Comparison of ENCODE assay signal across 1 cellular context in the genomic region with DNA sequence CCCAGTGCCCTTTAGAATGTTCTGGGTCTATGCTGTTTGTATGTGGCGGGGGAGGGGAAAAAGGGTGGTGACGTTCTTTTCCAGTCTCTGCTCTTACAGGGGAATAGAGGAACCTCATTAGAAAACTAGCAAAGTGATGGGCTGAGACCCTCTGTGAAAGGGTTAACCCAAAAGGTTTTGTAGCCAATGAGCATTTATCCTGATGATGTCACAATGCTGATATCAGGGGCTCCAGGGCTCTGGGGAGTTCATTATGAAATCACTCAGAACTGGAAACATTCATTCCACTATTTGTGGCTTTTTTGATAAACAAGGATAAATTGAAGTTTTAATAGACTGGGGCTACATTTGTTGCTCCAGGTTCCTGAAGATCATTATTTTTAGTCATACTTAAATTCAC.
TF ChIP-seq lines count a peak whose summit lies in the region.

No MANE protein-coding gene starts in this region.

TF ChIP-seq in HEK293, 187 proteins besides CTCF, POLR2A, EP300 and RAD21 (continued from another document):
- TF ChIP-seq, protein P1, sequence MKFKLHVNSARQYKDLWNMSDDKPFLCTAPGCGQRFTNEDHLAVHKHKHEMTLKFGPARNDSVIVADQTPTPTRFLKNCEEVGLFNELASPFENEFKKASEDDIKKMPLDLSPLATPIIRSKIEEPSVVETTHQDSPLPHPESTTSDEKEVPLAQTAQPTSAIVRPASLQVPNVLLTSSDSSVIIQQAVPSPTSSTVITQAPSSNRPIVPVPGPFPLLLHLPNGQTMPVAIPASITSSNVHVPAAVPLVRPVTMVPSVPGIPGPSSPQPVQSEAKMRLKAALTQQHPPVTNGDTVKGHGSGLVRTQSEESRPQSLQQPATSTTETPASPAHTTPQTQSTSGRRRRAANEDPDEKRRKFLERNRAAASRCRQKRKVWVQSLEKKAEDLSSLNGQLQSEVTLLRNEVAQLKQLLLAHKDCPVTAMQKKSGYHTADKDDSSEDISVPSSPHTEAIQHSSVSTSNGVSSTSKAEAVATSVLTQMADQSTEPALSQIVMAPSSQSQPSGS (tag by site-specific recombination; IDR thresholded peaks at IDR 0.05; ENCODE audit: low read depth), result peak; percentile 83
- TF ChIP-seq FEZF1 (tag by site-specific recombination; IDR thresholded peaks at IDR 0.05) (peak; percentile 45; the same call in 1 of the 2 replicates), ZNF24 (tag by site-specific recombination; IDR thresholded peaks at IDR 0.05) (0 out of 2 replicates have a peak, but pooled peaks have one; percentile 47), ZNF350 (tag by site-specific recombination; IDR thresholded peaks at IDR 0.05) (no peak), ZBTB21 (tag by site-specific recombination; IDR thresholded peaks at IDR 0.05) (peak; percentile 75), ZEB2 (tag by site-specific recombination; IDR thresholded peaks at IDR 0.05) (peak; percentile 64), TCF7L2 (IDR thresholded peaks at IDR 0.05; ENCODE audit: borderline replicate concordance, low read depth, low read length) (no peak), ZXDB (tag by site-specific recombination; IDR thresholded peaks at IDR 0.05) (peak; percentile 70), ZNF629 (tag by site-specific recombination; IDR thresholded peaks at IDR 0.05) (peak; percentile 81), ZNF366 (tag by site-specific recombination; conservative IDR thresholded peaks at IDR 0.05) (peak; percentile 49; the same call in 1 of the 2 replicates), ZNF248 (tag by site-specific recombination; IDR thresholded peaks at IDR 0.05) (no peak), ZNF2 (tag by site-specific recombination; IDR thresholded peaks at IDR 0.05) (0 out of 2 replicates have a peak, but pooled peaks have one; percentile 35), ZNF48 (tag by site-specific recombination; IDR thresholded peaks at IDR 0.05) (no peak), ZNF660 (tag by site-specific recombination; IDR thresholded peaks at IDR 0.05) (peak; percentile 35; the same call in 1 of the 2 replicates)
TF ChIP-seq in HEK293: peak in this region for 13.
